Comparison of ENCODE assay signal across 15 cellular contexts in genomic region chr6:51025082-51025777, GRCh38.
DNase-seq lines count a peak whose midpoint lies in the region; ATAC-seq and TF ChIP-seq lines count a peak whose summit lies in the region.
"Had no signal": no experiment of that assay in that cellular context is flagged by ENCODE, and none has a peak within 500 bp of the region (broad histone marks: within the 10 kb centered on the region; RNA-seq: fewer than 3 reads in every experiment).

No MANE protein-coding gene starts in this region.

- H3K9me3 Mint-ChIP-seq in endodermal cell, result no peaks in the 10 kb centered on the region
- peaks cover 0 to 9% (median 0%) of the 10 kb centered on the region in 9 donors for H3K9me3 Mint-ChIP-seq in naive thymus-derived CD8-positive, alpha-beta T cell
- peaks cover 0 to 7% of the 10 kb centered on the region in 2 donors for H3K9me3 Mint-ChIP-seq in natural killer cell

- H3K36me3 ChIP-seq in PC-3 (ENCODE audit: low read depth, low read length), result no peaks in the 10 kb centered on the region
- no peaks in the 10 kb centered on the region for H3K36me3 ChIP-seq in endodermal cell (ENCODE audit: control insufficient read depth, insufficient read depth, low read length)
- no peaks in the 10 kb centered on the region for H3K36me3 ChIP-seq in esophagus muscularis mucosa
- H3K36me3 ChIP-seq: BLaER1, thoracic aorta had no signal

- H3F3A ChIP-seq in PC-3 (ENCODE audit: low read length, unreplicated experiment), result peaks cover 25% of the 10 kb centered on the region

- no peaks in the 10 kb centered on the region for H3K9me2 ChIP-seq in PC-3 (replicated peaks; ENCODE audit: low read length)

- no peak overlapping the region for H3K4me3 Mint-ChIP-seq in endodermal cell
- H3K4me3 Mint-ChIP-seq in naive thymus-derived CD8-positive, alpha-beta T cell, result no peak overlapping the region
- H3K4me3 Mint-ChIP-seq in natural killer cell, result no peak overlapping the region

- no peak for TF ChIP-seq EP300 in esophagus muscularis mucosa (IDR thresholded peaks at IDR 0.05)

- CTCF ChIA-PET in PC-3 (lab: Charles Lee), result no interaction called here

- peak; percentile 64 for ATAC-seq in PC-3
- no peak for ATAC-seq in naive thymus-derived CD8-positive, alpha-beta T cell
- ATAC-seq in natural killer cell, result no peak
- ATAC-seq: right cardiac atrium had no signal

- DNase-seq in GM03348 (ENCODE audit: low spot score), result peak; percentile 40
- peak; percentile 97 for DNase-seq in PC-3
- DNase-seq in endodermal cell, result peak; percentile 45
- peak; percentile 92 for DNase-seq in renal cortical epithelial cell (ENCODE audit: low read depth)
- no peak for DNase-seq in DMS 273 (lab: John Stamatoyannopoulos, UW; ENCODE audit: unreplicated experiment)
- DNase-seq in naive thymus-derived CD8-positive, alpha-beta T cell, result no peak
- no peak for DNase-seq in esophagus muscularis mucosa (ENCODE audit: extremely low spot score)
- DNase-seq in natural killer cell, result no peak
- DNase-seq: DMS53, dorsolateral prefrontal cortex, NCI-H1694, right cardiac atrium had no signal

- H3K4me1 ChIP-seq in PC-3 (ENCODE audit: insufficient read depth, low read length) (peaks cover 59% of the 10 kb centered on the region), endodermal cell (ENCODE audit: control insufficient read depth, insufficient read depth, low read length) (no peaks in the 10 kb centered on the region), esophagus muscularis mucosa (no peaks in the 10 kb centered on the region)

- H3K36me3 Mint-ChIP-seq in endodermal cell (ENCODE audit: low read depth), result no peaks in the 10 kb centered on the region
- no peaks in the 10 kb centered on the region for H3K36me3 Mint-ChIP-seq in naive thymus-derived CD8-positive, alpha-beta T cell
- H3K36me3 Mint-ChIP-seq in natural killer cell, result no peaks in the 10 kb centered on the region

- no TSS peak for BruUV-seq in PC-3 (replicated peaks; lab: Mats Ljungman, UMichigan)

- H3K27me3 ChIP-seq in PC-3 (ENCODE audit: low read length) (no peaks in the 10 kb centered on the region), endodermal cell (ENCODE audit: control insufficient read depth, insufficient read depth, low read length, poor library complexity, severe bottlenecking) (no peaks in the 10 kb centered on the region), esophagus muscularis mucosa (no peaks in the 10 kb centered on the region)
- H3K27me3 ChIP-seq: BLaER1 had no signal

- intact Hi-C loops in PC-3 (cut with micrococcal nuclease), result loop anchor here (1.0 to 5.0 kb wide), 3 partner anchors 61 to 208 kb away; partner anchors contain the start of gene TFAP2B
- intact Hi-C loops in esophagus muscularis mucosa (cut with DNase I), result no loop called here
- intact Hi-C loops in natural killer cell (cut with micrococcal nuclease), result no loop called here

- H3K4me3 ChIP-seq in PC-3 (ENCODE audit: low read length) (no peak overlapping the region), endodermal cell (ENCODE audit: low read length) (no peak overlapping the region), esophagus muscularis mucosa (no peak overlapping the region)
- H3K4me3 ChIP-seq: BLaER1, dorsolateral prefrontal cortex, lung, thoracic aorta had no signal

- WGBS in endodermal cell (ENCODE audit: insufficient coverage in 1 of 2, insufficient read length in 1 of 2), 2 experiments, result 85 to 91% methylated on average over 11 to 18 of the region's 18 CpGs
- 88% methylated on average over 13 of the region's 18 CpGs for WGBS in esophagus muscularis mucosa

- H2AFZ ChIP-seq in PC-3 (ENCODE audit: low read length), result 0 out of 2 replicates have a peak overlapping the region, but pooled peaks have one; percentile 56

- H3K27ac Mint-ChIP-seq in endodermal cell, result no peak overlapping the region
- no peak overlapping the region for H3K27ac Mint-ChIP-seq in naive thymus-derived CD8-positive, alpha-beta T cell
- H3K27ac Mint-ChIP-seq in natural killer cell, result no peak overlapping the region

- no peaks in the 10 kb centered on the region for H3K9me3 ChIP-seq in PC-3 (ENCODE audit: low read length)
- no peaks in the 10 kb centered on the region for H3K9me3 ChIP-seq in endodermal cell (ENCODE audit: control insufficient read depth, low read length)
- H3K9me3 ChIP-seq in esophagus muscularis mucosa, result no peaks in the 10 kb centered on the region
- H3K9me3 ChIP-seq: BLaER1, thoracic aorta had no signal

- peaks cover 1% of the 10 kb centered on the region for H3K27me3 Mint-ChIP-seq in endodermal cell (ENCODE audit: insufficient read depth)
- H3K27me3 Mint-ChIP-seq in naive thymus-derived CD8-positive, alpha-beta T cell, result no peaks in the 10 kb centered on the region
- no peaks in the 10 kb centered on the region for H3K27me3 Mint-ChIP-seq in natural killer cell (ENCODE audit: low read depth in 2 of 2)

- peak overlapping the region; percentile 85 for H3K27ac ChIP-seq in PC-3 (ENCODE audit: low read length)
- H3K27ac ChIP-seq in endodermal cell (ENCODE audit: low read depth, low read length), result no peak overlapping the region
- H3K27ac ChIP-seq in esophagus muscularis mucosa (replicated peaks in 1 of 4), result no peak overlapping the region
- H3K27ac ChIP-seq: BLaER1, dorsolateral prefrontal cortex, thoracic aorta had no signal

- no peak for TF ChIP-seq CTCF in PC-3 (conservative IDR thresholded peaks at IDR 0.05; ENCODE audit: low read depth, low read length)
- TF ChIP-seq CTCF in endodermal cell (conservative IDR thresholded peaks at IDR 0.05), result no peak
- TF ChIP-seq CTCF in esophagus muscularis mucosa (IDR thresholded peaks at IDR 0.05), result no peak
- TF ChIP-seq CTCF in natural killer cell (IDR thresholded peaks at IDR 0.05), result no peak

- H4K20me1 ChIP-seq in PC-3 (ENCODE audit: low read length), result no peaks in the 10 kb centered on the region
- H4K20me1 ChIP-seq: BLaER1 had no signal

- TF ChIP-seq POLR2A in esophagus muscularis mucosa (IDR thresholded peaks at IDR 0.05; ENCODE audit: low read depth), result no peak

- no peaks in the 10 kb centered on the region for H3K79me2 ChIP-seq in PC-3 (ENCODE audit: low read length)

- H3K9ac ChIP-seq in PC-3 (ENCODE audit: low read length), result peak overlapping the region; percentile 53
- H3K9ac ChIP-seq in endodermal cell (ENCODE audit: extremely low read depth, low read length, poor library complexity, severe bottlenecking), result no peak overlapping the region
- H3K9ac ChIP-seq: BLaER1 had no signal

- H3K4me1 Mint-ChIP-seq in endodermal cell (no peaks in the 10 kb centered on the region), natural killer cell (no peaks in the 10 kb centered on the region)
- no peaks in the 10 kb centered on the region for H3K4me1 Mint-ChIP-seq in naive thymus-derived CD8-positive, alpha-beta T cell

- POLR2A ChIA-PET in PC-3 (lab: Charles Lee; ENCODE audit: unreplicated experiment), result interaction anchor here (0.7 kb wide), 1 partner anchor 409 kb away, joined by 4 read pairs; no protein-coding TSS in a partner anchor
- POLR2A ChIA-PET in naive thymus-derived CD8-positive, alpha-beta T cell (lab: Charles Lee), result no interaction called here

- H3K4me2 ChIP-seq in PC-3 (ENCODE audit: low read length), result peak overlapping the region; percentile 46
- H3K4me2 ChIP-seq: BLaER1 had no signal

Comparison
In these comparisons a context has a peak if more than half of its experiments do, and no peak if none do; other contexts are left out.
1. DNase-seq: peak in GM03348 (single experiment), PC-3 (single experiment), endodermal cell (single experiment) and renal cortical epithelial cell (single experiment); none in DMS 273 (single experiment), naive thymus-derived CD8-positive, alpha-beta T cell (0 of 10), esophagus muscularis mucosa (single experiment) and natural killer cell (single experiment).